In genomic region chr3:53518495-53518981, GRCh38 we compare ENCODE assay signal across 19 cellular contexts. TPM values are rescaled to one million over a fixed set of nuclear protein-coding genes. Genes with fewer than 3 reads are reported as not detected.
DNase-seq lines count a peak whose midpoint lies in the region; ATAC-seq and TF ChIP-seq lines count a peak whose summit lies in the region.
"Had no signal": no experiment of that assay in that cellular context is flagged by ENCODE, and none has a peak within 500 bp of the region (broad histone marks: within the 10 kb centered on the region; RNA-seq: fewer than 3 reads in every experiment).

No MANE protein-coding gene starts in this region.

- H3K18ac ChIP-seq in trophoblast cell (ENCODE audit: low read length), result no peak overlapping the region

- no peaks in the 10 kb centered on the region for H3K9me3 ChIP-seq in trophoblast cell (ENCODE audit: insufficient read depth, low read depth, low read length)
- H3K9me3 ChIP-seq: neutrophil had no signal

- no peak overlapping the region for H2BK120ac ChIP-seq in trophoblast cell (ENCODE audit: insufficient read depth, low read length, poor library complexity)

- H2BK12ac ChIP-seq in trophoblast cell (ENCODE audit: low read length), result no peak overlapping the region

- H4K8ac ChIP-seq in trophoblast cell (ENCODE audit: low read depth, low read length), result no peak overlapping the region

- no peaks in the 10 kb centered on the region for H3K36me3 ChIP-seq in trophoblast cell (ENCODE audit: control insufficient read depth in 1 of 2, insufficient read depth in 2 of 2, low read length in 2 of 2)
- H3K36me3 ChIP-seq: brain microvascular endothelial cell, neutrophil had no signal

- no peak overlapping the region for H3K4me3 ChIP-seq in fibroblast of the aortic adventitia (ENCODE audit: low read depth, low read length)
- H3K4me3 ChIP-seq in trophoblast cell (ENCODE audit: low read depth, low read length), result no peak overlapping the region
- H3K4me3 ChIP-seq: skin epidermis had no signal

- H2AK5ac ChIP-seq in trophoblast cell (ENCODE audit: low read length), result no peak overlapping the region

- no peak overlapping the region for H3K4me2 ChIP-seq in trophoblast cell (ENCODE audit: low read length)

- no peak overlapping the region for H4K12ac ChIP-seq in trophoblast cell (ENCODE audit: low read depth, low read length)

- H3K79me2 ChIP-seq in trophoblast cell (ENCODE audit: control insufficient read depth, insufficient read depth, low read length, poor library complexity), result no peaks in the 10 kb centered on the region

- no peak overlapping the region for H3K4ac ChIP-seq in trophoblast cell (ENCODE audit: low read depth, low read length)

- H2BK5ac ChIP-seq in trophoblast cell (ENCODE audit: low read depth, low read length, poor library complexity), result no peak overlapping the region

- no peak overlapping the region for H3K23ac ChIP-seq in trophoblast cell (ENCODE audit: low read length)

- WGBS in trophoblast cell (ENCODE audit: extremely low coverage, insufficient coverage, insufficient read length), result no CpG with 5 or more reads among the region's 6 CpGs

- no peak overlapping the region for H4K91ac ChIP-seq in trophoblast cell (ENCODE audit: low read depth, low read length)

- DNase-seq in H4 (ENCODE audit: low spot score) (peak; percentile 42), OCI-M1 (lab: John Stamatoyannopoulos, UW) (peak; percentile 24), fibroblast of the aortic adventitia (ENCODE audit: low read depth) (peak; percentile 43), trophoblast cell (peak; percentile 26 to 66), NCI-H1105 (lab: John Stamatoyannopoulos, UW) (no peak), NCI-H187 treated with DMSO at 0.1 percent for 48 hours (lab: John Stamatoyannopoulos, UW) (no peak)
- DNase-seq in activated naive CD4-positive, alpha-beta T cell (lab: John Stamatoyannopoulos, UW), result no peak
- DNase-seq: activated gamma-delta T cell treated with Interleukin-2 at 50 U/mL for 16 hours, brain microvascular endothelial cell, foreskin keratinocyte, GOT3, NCI-H1436, NCI-H510A treated with DMSO at 0.1 percent for 48 hours had no signal

- no peak for TF ChIP-seq CTCF in fibroblast of the aortic adventitia (IDR thresholded peaks at IDR 0.05; ENCODE audit: insufficient read depth, low read length)

- no peak overlapping the region for H3K27ac ChIP-seq in trophoblast cell (ENCODE audit: low read depth, low read length)
- H3K27ac ChIP-seq: brain microvascular endothelial cell, foreskin keratinocyte, neutrophil, skin epidermis had no signal

- no peaks in the 10 kb centered on the region for H3K27me3 ChIP-seq in trophoblast cell (ENCODE audit: insufficient read depth, low read length)
- H3K27me3 ChIP-seq: brain microvascular endothelial cell had no signal

- H3K14ac ChIP-seq in trophoblast cell (ENCODE audit: low read length), result no peak overlapping the region

- no peak overlapping the region for H3K9ac ChIP-seq in trophoblast cell (ENCODE audit: low read length)

- H3K79me1 ChIP-seq in trophoblast cell (ENCODE audit: low read length), result no peaks in the 10 kb centered on the region

- no peak for ATAC-seq in GM18858 (IDR thresholded peaks at IDR 0.05; ENCODE audit: unreplicated experiment)
- ATAC-seq: foreskin keratinocyte; stimulated activated memory B cell treated with anti-CD40 and anti-IgM and Interleukin-4, amounts not matched to agents 10 μg/mL and 1 μg/mL and 100 μg/mL, for 72 hours; WTC11 had no signal

- no peak overlapping the region for H2AFZ ChIP-seq in trophoblast cell (ENCODE audit: insufficient read depth, low read length, poor library complexity)

- H3K4me1 ChIP-seq in trophoblast cell (ENCODE audit: control insufficient read depth in 1 of 2, insufficient read depth in 2 of 2, low read length in 2 of 2), result no peaks in the 10 kb centered on the region
- H3K4me1 ChIP-seq: foreskin keratinocyte had no signal

RNA-seq across cellular contexts. Expression of gene CACNA1D, which starts 24.1 kb away (rescaled TPM):
- total RNA-seq in H4 (2014; rRNA removed; shearing (Covaris generic)), result 1.3 and 1.4 TPM in 2 replicates
- 0.33 and 1.9 TPM in 2 replicates for total RNA-seq in fibroblast of the aortic adventitia (ENCODE audit: low replicate concordance)
- 0.61 and 0.73 TPM in 2 replicates for polyA plus RNA-seq in trophoblast cell (2013)
- polyA plus RNA-seq: foreskin keratinocyte, IgD-negative memory B cell had no signal

Comparison
In these comparisons a context has a peak if more than half of its experiments do, and no peak if none do; other contexts are left out.
1. DNase-seq: peak in H4 (single experiment), OCI-M1 (single experiment), fibroblast of the aortic adventitia (single experiment) and trophoblast cell (2 of 2); none in NCI-H1105 (single experiment), NCI-H187 treated with DMSO at 0.1 percent for 48 hours (single experiment) and activated naive CD4-positive, alpha-beta T cell (0 of 4).